8 cellular contexts compared by ENCODE assay signal in genomic region chr10:132420469-132421376, GRCh38. TPM values are rescaled to one million over a fixed set of nuclear protein-coding genes. Genes with fewer than 3 reads are reported as not detected.
DNase-seq lines count a peak whose midpoint lies in the region; ATAC-seq and TF ChIP-seq lines count a peak whose summit lies in the region.

No MANE protein-coding gene starts in this region.

- TF ChIP-seq CTCF in KMS-11 (conservative IDR thresholded peaks at IDR 0.05; ENCODE audit: low read depth, low read length) (no peak), body of pancreas (IDR thresholded peaks at IDR 0.05) (peak in 2 of 7 experiments; percentile 7 to 17), neural progenitor cell (IDR thresholded peaks at IDR 0.05) (no peak)

- DNase-seq in body of pancreas (peak; percentile 71 to 91 (median 78)), neural progenitor cell (ENCODE audit: low spot score) (no peak), globus pallidus (ENCODE audit: low spot score) (no peak), COR-L47 (lab: John Stamatoyannopoulos, UW) (no peak), SW480 (ENCODE audit: low spot score) (no peak)

- no peaks in the 10 kb centered on the region for H3K36me3 Mint-ChIP-seq in neural progenitor cell

- H3K4me2 ChIP-seq in KMS-11 (peak overlapping the region; percentile 100), neural progenitor cell (peak overlapping the region; percentile 10)

- intact Hi-C loops in body of pancreas (cut with DNase I) = no loop called here

- H3K27ac ChIP-seq in KMS-11 (peak overlapping the region; percentile 100), body of pancreas (peak overlapping the region; percentile 94 to 98 (median 96)), neural progenitor cell (no peak overlapping the region)

- WGBS in body of pancreas, 2 donors = 10 to 21% methylated on average over 10 to 24 of the region's 25 CpGs

- ATAC-seq in GM19468 (IDR thresholded peaks at IDR 0.05; ENCODE audit: extremely low read depth, unreplicated experiment) (peak; percentile 9), body of pancreas (peak; percentile 54), HG03280 (IDR thresholded peaks at IDR 0.05; ENCODE audit: unreplicated experiment) (no peak)

- H4K20me1 ChIP-seq in KMS-11 (ENCODE audit: insufficient read depth) (no peaks in the 10 kb centered on the region), neural progenitor cell (ENCODE audit: low read depth) (no peaks in the 10 kb centered on the region)

- H3K27me3 Mint-ChIP-seq in neural progenitor cell (ENCODE audit: insufficient read depth, low read depth) = no peaks in the 10 kb centered on the region

- no peaks in the 10 kb centered on the region for H3K9me3 Mint-ChIP-seq in neural progenitor cell

- H3K79me2 ChIP-seq in KMS-11 (ENCODE audit: insufficient read depth, low read depth) (no peaks in the 10 kb centered on the region), neural progenitor cell (ENCODE audit: low read depth) (no peaks in the 10 kb centered on the region)

- H3K4me3 Mint-ChIP-seq in neural progenitor cell = no peak overlapping the region

- H3K9me3 ChIP-seq in body of pancreas (no peaks in the 10 kb centered on the region), neural progenitor cell (ENCODE audit: low read depth) (no peaks in the 10 kb centered on the region)

- H3K36me3 ChIP-seq in KMS-11 (ENCODE audit: insufficient read depth) (no peaks in the 10 kb centered on the region), body of pancreas (replicated peaks in 1 of 2; ENCODE audit: insufficient read depth in 1 of 2, low read depth in 2 of 2) (no peaks in the 10 kb centered on the region), neural progenitor cell (no peaks in the 10 kb centered on the region)

- no peaks in the 10 kb centered on the region for H3K27me3 ChIP-seq in KMS-11 (ENCODE audit: insufficient read depth, low read depth)
- H3K27me3 ChIP-seq in body of pancreas = no peaks in the 10 kb centered on the region
- no peaks in the 10 kb centered on the region for H3K27me3 ChIP-seq in neural progenitor cell

- TF ChIP-seq POLR2A in body of pancreas (IDR thresholded peaks at IDR 0.05) = no peak

- peaks cover 28% of the 10 kb centered on the region for H3K4me1 Mint-ChIP-seq in neural progenitor cell

- H3F3A ChIP-seq in neural progenitor cell (ENCODE audit: low read depth) = peaks cover 15% of the 10 kb centered on the region

- no peak overlapping the region for H3K27ac Mint-ChIP-seq in neural progenitor cell

- H3K4me1 ChIP-seq in KMS-11 (ENCODE audit: low read depth, poor library complexity, severe bottlenecking) (peaks cover 64% of the 10 kb centered on the region), body of pancreas (peaks cover 73% of the 10 kb centered on the region), neural progenitor cell (peaks cover 26% of the 10 kb centered on the region)

- H3K4me3 ChIP-seq in KMS-11 (IDR thresholded peaks at IDR 0.05; ENCODE audit: insufficient read depth, low read depth, low read length) (no peak overlapping the region), body of pancreas (no peak overlapping the region), neural progenitor cell (no peak overlapping the region)

- H2AFZ ChIP-seq in KMS-11 (ENCODE audit: low read depth) (peak overlapping the region; percentile 34; the same call in 1 of the 2 replicates), neural progenitor cell (replicated peaks) (peak overlapping the region; percentile 3)

- H3K9ac ChIP-seq in KMS-11 (peak overlapping the region; percentile 91), neural progenitor cell (no peak overlapping the region)

RNA-seq across cellular contexts. Expression of gene PWWP2B, which starts 23.7 kb away (rescaled TPM):
- 10 to 100 TPM; 31.9 to 46.5 TPM for total RNA-seq in body of pancreas
- total RNA-seq in neural progenitor cell (ENCODE audit: low replicate concordance) = 0.34 and 1.5 TPM in 2 replicates

Comparison
In these comparisons a context has a peak if more than half of its experiments do, and no peak if none do; other contexts are left out.
1. DNase-seq: peak in body of pancreas (4 of 4); none in neural progenitor cell (single experiment), globus pallidus (single experiment), COR-L47 (single experiment) and SW480 (single experiment).
2. RNA of gene PWWP2B, which starts 23.7 kb away (total RNA-seq): 31.9 to 46.5 TPM in body of pancreas; 0.34 to 1.5 TPM in neural progenitor cell; every median in the first group is over 10 times any median in the second.